ENCODE assay signal across 8 cellular contexts in genomic region chr14:30270200-30271161, GRCh38.
DNase-seq lines count a peak whose midpoint lies in the region; FAIRE-seq and TF ChIP-seq lines count a peak whose summit lies in the region.

No MANE protein-coding gene starts in this region.

- H4K8ac ChIP-seq in H9 (replicated peaks; ENCODE audit: insufficient read length, low read depth, low read length): no peak overlapping the region
- no peak overlapping the region for H4K8ac ChIP-seq in trophoblast cell (ENCODE audit: low read depth, low read length)

- H3K36me3 Mint-ChIP-seq in H9 (ENCODE audit: insufficient read depth in 1 of 3, low read depth in 3 of 3): no peaks in the 10 kb centered on the region

- intact Hi-C loops in head of caudate nucleus (cut with DNase I): no loop called here

- H4K91ac ChIP-seq in H9 (ENCODE audit: insufficient read length, low read depth, low read length) (no peak overlapping the region), trophoblast cell (ENCODE audit: low read depth, low read length) (no peak overlapping the region)

- H3K36me3 ChIP-seq in trophoblast cell (ENCODE audit: control insufficient read depth in 1 of 2, insufficient read depth in 2 of 2, low read length in 2 of 2): no peaks in the 10 kb centered on the region

- no peak overlapping the region for H3T11ph ChIP-seq in H9 (ENCODE audit: low read length)

- no peak overlapping the region for H3K4me3 ChIP-seq in trophoblast cell (ENCODE audit: low read depth, low read length)

- H3K23ac ChIP-seq in H9 (ENCODE audit: insufficient read length, low read depth, low read length): no peak overlapping the region
- H3K23ac ChIP-seq in trophoblast cell (ENCODE audit: low read length): no peak overlapping the region

- TF ChIP-seq CTCF in H9 (conservative IDR thresholded peaks at IDR 0.05) (peak; percentile 97), LNCAP (IDR thresholded peaks at IDR 0.05) (peak; percentile 94)

- H3K9ac ChIP-seq in H9 (ENCODE audit: extremely low read depth, insufficient read length, low read length) (no peak overlapping the region), trophoblast cell (ENCODE audit: low read length) (no peak overlapping the region)

- H2AK5ac ChIP-seq in H9 (ENCODE audit: insufficient read length, low read length): no peak overlapping the region
- no peak overlapping the region for H2AK5ac ChIP-seq in trophoblast cell (ENCODE audit: low read length)

- no CpG with 5 or more reads among the region's 29 CpGs for WGBS in H9 (ENCODE audit: extremely low coverage, insufficient read length, low lambda C conversion rate)
- no CpG with 5 or more reads among the region's 29 CpGs for WGBS in trophoblast cell (ENCODE audit: extremely low coverage, insufficient coverage, insufficient read length)

- no peak overlapping the region for H2BK20ac ChIP-seq in H9 (ENCODE audit: low read depth, low read length, poor library complexity, severe bottlenecking)

- H3K27ac ChIP-seq in H9 (ENCODE audit: insufficient read length, low read depth, low read length): no peak overlapping the region
- H3K27ac ChIP-seq in trophoblast cell (ENCODE audit: low read depth, low read length): no peak overlapping the region

- no peak overlapping the region for H3K56ac ChIP-seq in H9 (ENCODE audit: insufficient read length, low read depth, low read length)

- H3K4me1 Mint-ChIP-seq in H9: peaks cover 9 to 16% of the 10 kb centered on the region in 2 experiments

- H3K27me3 ChIP-seq in H9 (ENCODE audit: insufficient read depth, low read length): no peaks in the 10 kb centered on the region
- no peaks in the 10 kb centered on the region for H3K27me3 ChIP-seq in trophoblast cell (ENCODE audit: insufficient read depth, low read length)

- H4K12ac ChIP-seq in trophoblast cell (ENCODE audit: low read depth, low read length): no peak overlapping the region

- no peak overlapping the region for H2BK120ac ChIP-seq in H9 (ENCODE audit: low read depth, low read length, poor library complexity, severe bottlenecking)
- no peak overlapping the region for H2BK120ac ChIP-seq in trophoblast cell (ENCODE audit: insufficient read depth, low read length, poor library complexity)

- H3K4me3 Mint-ChIP-seq in H9: peak overlapping the region; percentile 7 to 50

- H3K14ac ChIP-seq in H9 (ENCODE audit: insufficient read depth, low read length) (no peak overlapping the region), trophoblast cell (ENCODE audit: low read length) (no peak overlapping the region)

- H3K79me1 ChIP-seq in H9 (ENCODE audit: insufficient read depth, low read depth, low read length, poor library complexity, severe bottlenecking): no peaks in the 10 kb centered on the region
- H3K79me1 ChIP-seq in trophoblast cell (ENCODE audit: low read length): no peaks in the 10 kb centered on the region

- no peak overlapping the region for H2BK5ac ChIP-seq in H9 (ENCODE audit: insufficient read length, low read length)
- no peak overlapping the region for H2BK5ac ChIP-seq in trophoblast cell (ENCODE audit: low read depth, low read length, poor library complexity)

- peaks cover 8% of the 10 kb centered on the region for H3K27me3 Mint-ChIP-seq in H9 (ENCODE audit: low read depth)

- no peaks in the 10 kb centered on the region for H4K20me1 ChIP-seq in H9 (ENCODE audit: control insufficient read depth, insufficient read depth, insufficient read length)

- H2AFZ ChIP-seq in H9 (ENCODE audit: low read length) (peak overlapping the region; percentile 50), trophoblast cell (ENCODE audit: insufficient read depth, low read length, poor library complexity) (peak overlapping the region; percentile 17)

- H3K4ac ChIP-seq in H9 (ENCODE audit: low read depth, low read length): no peak overlapping the region
- no peak overlapping the region for H3K4ac ChIP-seq in trophoblast cell (ENCODE audit: low read depth, low read length)

- H3K79me2 ChIP-seq in H9 (ENCODE audit: insufficient read depth, low read length) (no peaks in the 10 kb centered on the region), trophoblast cell (ENCODE audit: control insufficient read depth, insufficient read depth, low read length, poor library complexity) (no peaks in the 10 kb centered on the region)

- peak; percentile 62 for DNase-seq in GM04504 (ENCODE audit: low read depth)
- peak; percentile 94 for DNase-seq in H9
- DNase-seq in RPMI8226: peak; percentile 68
- DNase-seq in activated gamma-delta T cell treated with anti-CD3 and anti-CD28 coated beads, Interleukin-2, amount 50 U/mL, for 16 hours (ENCODE audit: low read depth): peak; percentile 0
- DNase-seq in head of caudate nucleus: peak; percentile 61 to 93 (median 85)
- DNase-seq in trophoblast cell: peak; percentile 58 to 87
- DNase-seq in urothelium cell line (ENCODE audit: low spot score): peak; percentile 83

- H3K27ac Mint-ChIP-seq in H9: peak overlapping the region in 1 of 3 experiments; percentile 83; a peak in 1 of 7 replicates

- peak; percentile 56 for FAIRE-seq in urothelium cell line (lab: Jason Lieb, UNC)

- H3K18ac ChIP-seq in H9 (ENCODE audit: insufficient read length, low read depth, low read length) (no peak overlapping the region), trophoblast cell (ENCODE audit: low read length) (no peak overlapping the region)

- no peaks in the 10 kb centered on the region for H3K23me2 ChIP-seq in H9 (ENCODE audit: insufficient read length, low read depth, low read length, poor library complexity, severe bottlenecking)

- peak overlapping the region; percentile 7 for H3K4me2 ChIP-seq in H9 (ENCODE audit: insufficient read depth, insufficient read length, low read length)
- peak overlapping the region; percentile 67 for H3K4me2 ChIP-seq in trophoblast cell (ENCODE audit: low read length)

- H2BK15ac ChIP-seq in H9 (ENCODE audit: low read depth, low read length): no peak overlapping the region

- no peak overlapping the region for H4K5ac ChIP-seq in H9 (ENCODE audit: insufficient read length, low read depth, low read length)

- H3K9me3 ChIP-seq in H9 (ENCODE audit: control insufficient read depth, low read depth, low read length) (no peaks in the 10 kb centered on the region), trophoblast cell (ENCODE audit: insufficient read depth, low read depth, low read length) (no peaks in the 10 kb centered on the region)

- H3K9me3 Mint-ChIP-seq in H9: no peaks in the 10 kb centered on the region

- H2BK12ac ChIP-seq in H9 (ENCODE audit: insufficient read length, low read depth, low read length): no peak overlapping the region
- no peak overlapping the region for H2BK12ac ChIP-seq in trophoblast cell (ENCODE audit: low read length)

- H3K4me1 ChIP-seq in H9 (ENCODE audit: insufficient read depth, low read length) (no peaks in the 10 kb centered on the region; the same call in 1 of the 2 replicates), trophoblast cell (ENCODE audit: control insufficient read depth in 1 of 2, insufficient read depth in 2 of 2, low read length in 2 of 2) (no peaks in the 10 kb centered on the region)

Comparison
In these comparisons a context has a peak if more than half of its experiments do, and no peak if none do; other contexts are left out.
1. DNase-seq: peak in every context shown above with its lines; median percentile 94 in H9; 85 in head of caudate nucleus; 83 in urothelium cell line; 72 in trophoblast cell; 68 in RPMI8226; 62 in GM04504; 0 in activated gamma-delta T cell treated with anti-CD3 and anti-CD28 coated beads, Interleukin-2, amount 50 U/mL, for 16 hours.